1 cellular context compared by ENCODE assay signal in the genomic region with DNA sequence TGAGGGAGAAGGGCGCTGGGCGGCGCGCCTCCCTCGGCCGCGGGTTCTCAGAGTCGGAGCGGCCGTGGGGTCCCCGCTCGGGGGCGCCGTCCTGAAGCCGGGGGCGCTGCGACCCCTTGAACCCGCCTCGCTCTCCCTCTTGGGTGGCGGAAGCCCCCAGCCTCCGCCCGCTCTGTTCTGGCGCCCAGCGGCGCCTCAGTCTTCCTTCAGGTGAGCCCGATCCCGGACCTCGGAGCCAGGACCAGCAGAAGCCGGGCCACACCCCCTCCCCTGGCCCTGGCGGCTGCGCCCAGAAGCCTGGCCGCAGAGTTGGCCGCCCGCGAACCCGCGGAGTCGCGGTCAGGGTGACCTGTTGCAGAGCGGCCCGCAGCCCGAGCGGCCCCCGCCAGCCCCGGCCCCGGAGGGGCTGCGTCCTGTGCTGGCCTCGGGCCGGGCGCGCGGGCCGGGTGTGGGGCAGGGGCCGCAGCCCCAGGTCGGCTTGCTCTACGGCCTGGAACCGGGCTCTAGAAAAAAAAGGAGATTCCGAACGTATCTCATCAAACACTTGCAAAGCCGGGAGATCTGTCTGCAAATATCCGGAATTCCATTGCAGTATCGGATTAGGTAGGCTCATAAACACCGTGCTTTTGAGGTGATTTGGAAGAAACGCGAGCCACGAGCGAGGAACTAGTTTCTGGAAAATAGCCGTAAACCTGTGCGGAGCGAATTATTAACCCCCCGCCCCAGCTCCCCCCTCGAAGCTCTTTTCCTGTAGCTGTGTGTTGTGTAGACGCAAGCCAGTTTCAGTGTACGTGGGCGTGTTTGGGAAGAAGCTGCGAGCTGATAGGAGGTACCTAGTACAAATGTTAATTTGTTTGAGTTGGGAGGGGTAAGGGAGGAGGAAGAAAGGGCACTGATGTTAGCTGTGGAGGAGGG.
TF ChIP-seq lines count a peak whose summit lies in the region.

No MANE protein-coding gene starts in this region.

TF ChIP-seq in K562, 482 proteins besides CTCF, POLR2A, EP300 and RAD21 (continued from another document and continues in another):
- TF ChIP-seq, protein P1, sequence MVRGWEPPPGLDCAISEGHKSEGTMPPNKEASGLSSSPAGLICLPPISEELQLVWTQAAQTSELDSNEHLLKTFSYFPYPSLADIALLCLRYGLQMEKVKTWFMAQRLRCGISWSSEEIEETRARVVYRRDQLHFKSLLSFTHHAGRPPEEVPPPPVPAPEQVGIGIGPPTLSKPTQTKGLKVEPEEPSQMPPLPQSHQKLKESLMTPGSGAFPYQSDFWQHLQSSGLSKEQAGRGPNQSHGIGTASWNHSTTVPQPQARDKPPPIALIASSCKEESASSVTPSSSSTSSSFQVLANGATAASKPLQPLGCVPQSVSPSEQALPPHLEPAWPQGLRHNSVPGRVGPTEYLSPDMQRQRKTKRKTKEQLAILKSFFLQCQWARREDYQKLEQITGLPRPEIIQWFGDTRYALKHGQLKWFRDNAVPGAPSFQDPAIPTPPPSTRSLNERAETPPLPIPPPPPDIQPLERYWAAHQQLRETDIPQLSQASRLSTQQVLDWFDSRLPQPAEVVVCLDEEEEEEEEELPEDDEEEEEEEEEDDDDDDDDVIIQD (CRISPR knock-in tag; IDR thresholded peaks at IDR 0.05): no peak
- no peak for TF ChIP-seq ZNF165 (CRISPR knock-in tag; IDR thresholded peaks at IDR 0.05; ENCODE audit: borderline replicate concordance)
- no peak for TF ChIP-seq PCBP2 (IDR thresholded peaks at IDR 0.05; ENCODE audit: low read depth, low read length, poor library complexity, severe bottlenecking)
- TF ChIP-seq, protein P2, sequence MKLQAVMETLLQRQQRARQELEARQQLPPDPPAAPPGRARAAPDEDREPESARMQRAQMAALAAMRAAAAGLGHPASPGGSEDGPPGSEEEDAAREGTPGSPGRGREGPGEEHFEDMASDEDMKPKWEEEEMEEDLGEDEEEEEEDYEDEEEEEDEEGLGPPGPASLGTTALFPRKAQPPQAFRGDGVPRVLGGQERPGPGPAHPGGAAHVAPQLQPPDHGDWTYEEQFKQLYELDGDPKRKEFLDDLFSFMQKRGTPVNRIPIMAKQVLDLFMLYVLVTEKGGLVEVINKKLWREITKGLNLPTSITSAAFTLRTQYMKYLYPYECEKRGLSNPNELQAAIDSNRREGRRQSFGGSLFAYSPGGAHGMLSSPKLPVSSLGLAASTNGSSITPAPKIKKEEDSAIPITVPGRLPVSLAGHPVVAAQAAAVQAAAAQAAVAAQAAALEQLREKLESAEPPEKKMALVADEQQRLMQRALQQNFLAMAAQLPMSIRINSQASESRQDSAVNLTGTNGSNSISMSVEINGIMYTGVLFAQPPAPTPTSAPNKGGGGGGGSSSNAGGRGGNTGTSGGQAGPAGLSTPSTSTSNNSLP (IDR thresholded peaks at IDR 0.05; ENCODE audit: borderline replicate concordance, low read depth, low read length): 0 out of 2 replicates have a peak, but pooled peaks have one; percentile 31
- no peak for TF ChIP-seq IRF2 (CRISPR knock-in tag; IDR thresholded peaks at IDR 0.05)
- TF ChIP-seq ZNF830 (CRISPR knock-in tag; IDR thresholded peaks at IDR 0.05): no peak
- TF ChIP-seq MYNN (IDR thresholded peaks at IDR 0.05): no peak
- no peak for TF ChIP-seq MYNN (CRISPR knock-in tag; IDR thresholded peaks at IDR 0.05)
- TF ChIP-seq JUNB (CRISPR knock-in tag; conservative IDR thresholded peaks at IDR 0.05): no peak
- TF ChIP-seq TSC22D4 (tag; IDR thresholded peaks at IDR 0.05): no peak
- TF ChIP-seq CC2D1A (IDR thresholded peaks at IDR 0.05): no peak
- TF ChIP-seq, protein P3, sequence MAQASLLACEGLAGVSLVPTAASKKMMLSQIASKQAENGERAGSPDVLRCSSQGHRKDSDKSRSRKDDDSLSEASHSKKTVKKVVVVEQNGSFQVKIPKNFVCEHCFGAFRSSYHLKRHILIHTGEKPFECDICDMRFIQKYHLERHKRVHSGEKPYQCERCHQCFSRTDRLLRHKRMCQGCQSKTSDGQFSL (CRISPR knock-in tag; IDR thresholded peaks at IDR 0.05): no peak
- TF ChIP-seq, protein P3 (tag; IDR thresholded peaks at IDR 0.05): 0 out of 4 replicates have a peak, but pooled peaks of 1 of the 2 experiments have one; percentile 51
- TF ChIP-seq, protein P4, sequence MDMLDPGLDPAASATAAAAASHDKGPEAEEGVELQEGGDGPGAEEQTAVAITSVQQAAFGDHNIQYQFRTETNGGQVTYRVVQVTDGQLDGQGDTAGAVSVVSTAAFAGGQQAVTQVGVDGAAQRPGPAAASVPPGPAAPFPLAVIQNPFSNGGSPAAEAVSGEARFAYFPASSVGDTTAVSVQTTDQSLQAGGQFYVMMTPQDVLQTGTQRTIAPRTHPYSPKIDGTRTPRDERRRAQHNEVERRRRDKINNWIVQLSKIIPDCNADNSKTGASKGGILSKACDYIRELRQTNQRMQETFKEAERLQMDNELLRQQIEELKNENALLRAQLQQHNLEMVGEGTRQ (CRISPR knock-in tag; IDR thresholded peaks at IDR 0.05): no peak
- TF ChIP-seq ZNF311 (CRISPR knock-in tag; IDR thresholded peaks at IDR 0.05): no peak
- TF ChIP-seq ATF1 (CRISPR knock-in tag; IDR thresholded peaks at IDR 0.05): no peak
- TF ChIP-seq ATF1 (tag; IDR thresholded peaks at IDR 0.05): peak; percentile 76
- TF ChIP-seq EGR1 (conservative IDR thresholded peaks at IDR 0.05): peak; percentile 97
- no peak for TF ChIP-seq ARNT (IDR thresholded peaks at IDR 0.05)
- no peak for TF ChIP-seq ARID2 (IDR thresholded peaks at IDR 0.05)
- TF ChIP-seq, protein P5, sequence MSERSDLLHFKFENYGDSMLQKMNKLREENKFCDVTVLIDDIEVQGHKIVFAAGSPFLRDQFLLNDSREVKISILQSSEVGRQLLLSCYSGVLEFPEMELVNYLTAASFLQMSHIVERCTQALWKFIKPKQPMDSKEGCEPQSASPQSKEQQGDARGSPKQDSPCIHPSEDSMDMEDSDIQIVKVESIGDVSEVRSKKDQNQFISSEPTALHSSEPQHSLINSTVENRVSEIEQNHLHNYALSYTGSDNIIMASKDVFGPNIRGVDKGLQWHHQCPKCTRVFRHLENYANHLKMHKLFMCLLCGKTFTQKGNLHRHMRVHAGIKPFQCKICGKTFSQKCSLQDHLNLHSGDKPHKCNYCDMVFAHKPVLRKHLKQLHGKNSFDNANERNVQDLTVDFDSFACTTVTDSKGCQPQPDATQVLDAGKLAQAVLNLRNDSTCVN (CRISPR knock-in tag; IDR thresholded peaks at IDR 0.05): no peak
- TF ChIP-seq ELF2 (CRISPR knock-in tag; IDR thresholded peaks at IDR 0.05): no peak
- no peak for TF ChIP-seq MBD2 (IDR thresholded peaks at IDR 0.05; ENCODE audit: borderline replicate concordance, low read depth)
- no peak for TF ChIP-seq ESRRA (IDR thresholded peaks at IDR 0.05; ENCODE audit: borderline replicate concordance, low read depth)
- no peak for TF ChIP-seq JUND (IDR thresholded peaks at IDR 0.05; ENCODE audit: borderline replicate concordance, low read depth, low read length)
- no peak for TF ChIP-seq JUND (tag; IDR thresholded peaks at IDR 0.05; ENCODE audit: borderline replicate concordance, low read depth, low read length)
- no peak for TF ChIP-seq ZNF699 (CRISPR knock-in tag; IDR thresholded peaks at IDR 0.05; ENCODE audit: insufficient replicate concordance)
- no peak for TF ChIP-seq MCM5 (IDR thresholded peaks at IDR 0.05; ENCODE audit: low read depth)
- TF ChIP-seq, protein P6, sequence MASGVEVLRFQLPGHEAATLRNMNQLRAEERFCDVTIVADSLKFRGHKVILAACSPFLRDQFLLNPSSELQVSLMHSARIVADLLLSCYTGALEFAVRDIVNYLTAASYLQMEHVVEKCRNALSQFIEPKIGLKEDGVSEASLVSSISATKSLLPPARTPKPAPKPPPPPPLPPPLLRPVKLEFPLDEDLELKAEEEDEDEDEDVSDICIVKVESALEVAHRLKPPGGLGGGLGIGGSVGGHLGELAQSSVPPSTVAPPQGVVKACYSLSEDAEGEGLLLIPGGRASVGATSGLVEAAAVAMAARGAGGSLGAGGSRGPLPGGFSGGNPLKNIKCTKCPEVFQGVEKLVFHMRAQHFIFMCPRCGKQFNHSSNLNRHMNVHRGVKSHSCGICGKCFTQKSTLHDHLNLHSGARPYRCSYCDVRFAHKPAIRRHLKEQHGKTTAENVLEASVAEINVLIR (CRISPR knock-in tag; IDR thresholded peaks at IDR 0.05): no peak
- TF ChIP-seq, protein P7, sequence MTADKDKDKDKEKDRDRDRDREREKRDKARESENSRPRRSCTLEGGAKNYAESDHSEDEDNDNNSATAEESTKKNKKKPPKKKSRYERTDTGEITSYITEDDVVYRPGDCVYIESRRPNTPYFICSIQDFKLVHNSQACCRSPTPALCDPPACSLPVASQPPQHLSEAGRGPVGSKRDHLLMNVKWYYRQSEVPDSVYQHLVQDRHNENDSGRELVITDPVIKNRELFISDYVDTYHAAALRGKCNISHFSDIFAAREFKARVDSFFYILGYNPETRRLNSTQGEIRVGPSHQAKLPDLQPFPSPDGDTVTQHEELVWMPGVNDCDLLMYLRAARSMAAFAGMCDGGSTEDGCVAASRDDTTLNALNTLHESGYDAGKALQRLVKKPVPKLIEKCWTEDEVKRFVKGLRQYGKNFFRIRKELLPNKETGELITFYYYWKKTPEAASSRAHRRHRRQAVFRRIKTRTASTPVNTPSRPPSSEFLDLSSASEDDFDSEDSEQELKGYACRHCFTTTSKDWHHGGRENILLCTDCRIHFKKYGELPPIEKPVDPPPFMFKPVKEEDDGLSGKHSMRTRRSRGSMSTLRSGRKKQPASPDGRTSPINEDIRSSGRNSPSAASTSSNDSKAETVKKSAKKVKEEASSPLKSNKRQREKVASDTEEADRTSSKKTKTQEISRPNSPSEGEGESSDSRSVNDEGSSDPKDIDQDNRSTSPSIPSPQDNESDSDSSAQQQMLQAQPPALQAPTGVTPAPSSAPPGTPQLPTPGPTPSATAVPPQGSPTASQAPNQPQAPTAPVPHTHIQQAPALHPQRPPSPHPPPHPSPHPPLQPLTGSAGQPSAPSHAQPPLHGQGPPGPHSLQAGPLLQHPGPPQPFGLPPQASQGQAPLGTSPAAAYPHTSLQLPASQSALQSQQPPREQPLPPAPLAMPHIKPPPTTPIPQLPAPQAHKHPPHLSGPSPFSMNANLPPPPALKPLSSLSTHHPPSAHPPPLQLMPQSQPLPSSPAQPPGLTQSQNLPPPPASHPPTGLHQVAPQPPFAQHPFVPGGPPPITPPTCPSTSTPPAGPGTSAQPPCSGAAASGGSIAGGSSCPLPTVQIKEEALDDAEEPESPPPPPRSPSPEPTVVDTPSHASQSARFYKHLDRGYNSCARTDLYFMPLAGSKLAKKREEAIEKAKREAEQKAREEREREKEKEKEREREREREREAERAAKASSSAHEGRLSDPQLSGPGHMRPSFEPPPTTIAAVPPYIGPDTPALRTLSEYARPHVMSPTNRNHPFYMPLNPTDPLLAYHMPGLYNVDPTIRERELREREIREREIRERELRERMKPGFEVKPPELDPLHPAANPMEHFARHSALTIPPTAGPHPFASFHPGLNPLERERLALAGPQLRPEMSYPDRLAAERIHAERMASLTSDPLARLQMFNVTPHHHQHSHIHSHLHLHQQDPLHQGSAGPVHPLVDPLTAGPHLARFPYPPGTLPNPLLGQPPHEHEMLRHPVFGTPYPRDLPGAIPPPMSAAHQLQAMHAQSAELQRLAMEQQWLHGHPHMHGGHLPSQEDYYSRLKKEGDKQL (CRISPR knock-in tag; IDR thresholded peaks at IDR 0.05; ENCODE audit: borderline replicate concordance): no peak
- no peak for TF ChIP-seq FOXM1 (IDR thresholded peaks at IDR 0.05; ENCODE audit: low read depth)
- TF ChIP-seq FOXM1 (CRISPR knock-in tag; IDR thresholded peaks at IDR 0.05; ENCODE audit: low read depth): no peak
- TF ChIP-seq, protein P8, sequence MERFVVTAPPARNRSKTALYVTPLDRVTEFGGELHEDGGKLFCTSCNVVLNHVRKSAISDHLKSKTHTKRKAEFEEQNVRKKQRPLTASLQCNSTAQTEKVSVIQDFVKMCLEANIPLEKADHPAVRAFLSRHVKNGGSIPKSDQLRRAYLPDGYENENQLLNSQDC (CRISPR knock-in tag; IDR thresholded peaks at IDR 0.05): no peak
- TF ChIP-seq, protein P9, sequence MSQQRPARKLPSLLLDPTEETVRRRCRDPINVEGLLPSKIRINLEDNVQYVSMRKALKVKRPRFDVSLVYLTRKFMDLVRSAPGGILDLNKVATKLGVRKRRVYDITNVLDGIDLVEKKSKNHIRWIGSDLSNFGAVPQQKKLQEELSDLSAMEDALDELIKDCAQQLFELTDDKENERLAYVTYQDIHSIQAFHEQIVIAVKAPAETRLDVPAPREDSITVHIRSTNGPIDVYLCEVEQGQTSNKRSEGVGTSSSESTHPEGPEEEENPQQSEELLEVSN (IDR thresholded peaks at IDR 0.05; ENCODE audit: borderline replicate concordance in 1 of 2, extremely low read depth in 1 of 2, insufficient read depth in 1 of 2, insufficient read length in 1 of 2, low read depth in 1 of 2, low read length in 1 of 2, poor library complexity in 1 of 2, severe bottlenecking in 1 of 2): no peak
- no peak for TF ChIP-seq NFRKB (IDR thresholded peaks at IDR 0.05; ENCODE audit: low read depth)
- no peak for TF ChIP-seq HSF4 (CRISPR knock-in tag; IDR thresholded peaks at IDR 0.05; ENCODE audit: borderline replicate concordance)
- no peak for TF ChIP-seq NFIX (CRISPR knock-in tag; IDR thresholded peaks at IDR 0.05; ENCODE audit: low read depth)
- no peak for TF ChIP-seq PPARD (CRISPR knock-in tag; IDR thresholded peaks at IDR 0.05)
- no peak for TF ChIP-seq NR3C1 (CRISPR knock-in tag; IDR thresholded peaks at IDR 0.05)
- no peak for TF ChIP-seq RBM39 (optimal IDR thresholded peaks at IDR 0.05; ENCODE audit: low read depth, low read length)
- TF ChIP-seq, protein P10, sequence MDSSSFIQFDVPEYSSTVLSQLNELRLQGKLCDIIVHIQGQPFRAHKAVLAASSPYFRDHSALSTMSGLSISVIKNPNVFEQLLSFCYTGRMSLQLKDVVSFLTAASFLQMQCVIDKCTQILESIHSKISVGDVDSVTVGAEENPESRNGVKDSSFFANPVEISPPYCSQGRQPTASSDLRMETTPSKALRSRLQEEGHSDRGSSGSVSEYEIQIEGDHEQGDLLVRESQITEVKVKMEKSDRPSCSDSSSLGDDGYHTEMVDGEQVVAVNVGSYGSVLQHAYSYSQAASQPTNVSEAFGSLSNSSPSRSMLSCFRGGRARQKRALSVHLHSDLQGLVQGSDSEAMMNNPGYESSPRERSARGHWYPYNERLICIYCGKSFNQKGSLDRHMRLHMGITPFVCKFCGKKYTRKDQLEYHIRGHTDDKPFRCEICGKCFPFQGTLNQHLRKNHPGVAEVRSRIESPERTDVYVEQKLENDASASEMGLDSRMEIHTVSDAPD (CRISPR knock-in tag; IDR thresholded peaks at IDR 0.05): no peak
- no peak for TF ChIP-seq SREBF1 (IDR thresholded peaks at IDR 0.05; ENCODE audit: borderline replicate concordance, low read depth, low read length)
- no peak for TF ChIP-seq ZNF431 (CRISPR knock-in tag; IDR thresholded peaks at IDR 0.05)
- TF ChIP-seq, protein P11, sequence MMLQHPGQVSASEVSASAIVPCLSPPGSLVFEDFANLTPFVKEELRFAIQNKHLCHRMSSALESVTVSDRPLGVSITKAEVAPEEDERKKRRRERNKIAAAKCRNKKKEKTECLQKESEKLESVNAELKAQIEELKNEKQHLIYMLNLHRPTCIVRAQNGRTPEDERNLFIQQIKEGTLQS (IDR thresholded peaks at IDR 0.05): no peak
- TF ChIP-seq, protein P11 (CRISPR knock-in tag; conservative IDR thresholded peaks at IDR 0.05): no peak
- no peak for TF ChIP-seq ZNF253 (CRISPR knock-in tag; conservative IDR thresholded peaks at IDR 0.05)
- TF ChIP-seq SMARCE1 (IDR thresholded peaks at IDR 0.05): no peak
- TF ChIP-seq TAF1 (IDR thresholded peaks at IDR 0.05; ENCODE audit: control insufficient read depth, extremely low read depth, insufficient read depth, low read length, severe bottlenecking): no peak
